Comparison of ENCODE assay signal across 1 cellular context in the genomic region with DNA sequence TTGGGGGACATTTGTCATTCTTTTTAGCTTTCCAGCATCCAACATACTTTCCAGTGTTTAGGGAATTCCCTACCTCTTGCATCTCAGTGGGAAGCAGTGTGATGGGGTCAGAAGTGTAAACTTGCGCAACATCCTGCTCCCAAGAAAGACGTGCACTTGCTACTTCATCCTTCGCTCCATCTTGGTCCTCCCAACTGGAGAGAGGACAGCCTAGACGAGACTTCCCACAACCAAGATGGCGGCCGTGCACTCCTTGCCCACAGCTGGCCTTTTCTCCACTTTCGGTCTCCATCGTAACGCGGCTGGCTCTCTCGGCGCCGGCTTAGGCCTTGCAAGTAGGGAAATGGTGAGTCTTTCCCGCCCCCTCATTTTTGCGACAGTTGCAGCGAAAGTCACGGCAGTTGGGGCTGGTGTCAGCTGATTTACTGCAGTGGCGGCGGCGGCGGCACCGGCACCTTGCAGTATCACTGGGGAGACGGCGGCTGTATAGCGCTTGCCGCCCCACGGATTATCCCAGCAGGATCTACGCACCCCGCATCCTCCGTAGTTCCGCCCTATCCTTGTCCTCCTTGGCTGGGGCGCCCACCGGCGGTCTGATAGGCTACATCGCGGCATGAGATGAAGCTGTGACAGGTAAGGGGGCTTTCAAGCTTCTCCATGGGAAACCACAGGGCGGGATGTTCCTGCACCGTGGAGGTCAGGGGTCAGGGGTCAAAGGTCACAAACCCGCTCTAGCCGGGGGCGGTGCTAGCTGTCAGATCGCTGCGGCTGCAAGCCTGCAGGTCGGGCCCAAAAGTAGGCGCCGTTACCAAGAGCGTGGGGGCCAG.
A peak's percentile ranks its signal among the peaks of the same experiment; 100 is the strongest.
TF ChIP-seq lines count a peak whose summit lies in the region.

A gene (plus strand): TSS at position 416 of the 827 bp plus-strand sequence. CDS start 21,157 bp downstream, outside the sequence.

TF ChIP-seq in HEK293, 187 proteins besides CTCF, POLR2A, EP300 and RAD21 (continued from another document and continues in another):
- TF ChIP-seq, protein P1, sequence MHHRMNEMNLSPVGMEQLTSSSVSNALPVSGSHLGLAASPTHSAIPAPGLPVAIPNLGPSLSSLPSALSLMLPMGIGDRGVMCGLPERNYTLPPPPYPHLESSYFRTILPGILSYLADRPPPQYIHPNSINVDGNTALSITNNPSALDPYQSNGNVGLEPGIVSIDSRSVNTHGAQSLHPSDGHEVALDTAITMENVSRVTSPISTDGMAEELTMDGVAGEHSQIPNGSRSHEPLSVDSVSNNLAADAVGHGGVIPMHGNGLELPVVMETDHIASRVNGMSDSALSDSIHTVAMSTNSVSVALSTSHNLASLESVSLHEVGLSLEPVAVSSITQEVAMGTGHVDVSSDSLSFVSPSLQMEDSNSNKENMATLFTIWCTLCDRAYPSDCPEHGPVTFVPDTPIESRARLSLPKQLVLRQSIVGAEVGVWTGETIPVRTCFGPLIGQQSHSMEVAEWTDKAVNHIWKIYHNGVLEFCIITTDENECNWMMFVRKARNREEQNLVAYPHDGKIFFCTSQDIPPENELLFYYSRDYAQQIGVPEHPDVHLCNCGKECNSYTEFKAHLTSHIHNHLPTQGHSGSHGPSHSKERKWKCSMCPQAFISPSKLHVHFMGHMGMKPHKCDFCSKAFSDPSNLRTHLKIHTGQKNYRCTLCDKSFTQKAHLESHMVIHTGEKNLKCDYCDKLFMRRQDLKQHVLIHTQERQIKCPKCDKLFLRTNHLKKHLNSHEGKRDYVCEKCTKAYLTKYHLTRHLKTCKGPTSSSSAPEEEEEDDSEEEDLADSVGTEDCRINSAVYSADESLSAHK (tag by site-specific recombination; IDR thresholded peaks at IDR 0.05): no peak
- TF ChIP-seq TRIM28 (IDR thresholded peaks at IDR 0.05; ENCODE audit: borderline replicate concordance, low read length) (0 out of 2 replicates have a peak, but pooled peaks have one; percentile 52), ZNF391 (tag by site-specific recombination; IDR thresholded peaks at IDR 0.05; ENCODE audit: borderline replicate concordance, low read depth) (peak; percentile 77), ZNF560 (tag by site-specific recombination; IDR thresholded peaks at IDR 0.05; ENCODE audit: borderline replicate concordance) (peak; percentile 82), ZNF10 (tag by site-specific recombination; IDR thresholded peaks at IDR 0.05) (peak; percentile 77), ZNF521 (tag by site-specific recombination; IDR thresholded peaks at IDR 0.05) (no peak), ZNF707 (tag by site-specific recombination; IDR thresholded peaks at IDR 0.05) (no peak), ZNF701 (tag by site-specific recombination; IDR thresholded peaks at IDR 0.05) (no peak), ZNF335 (tag by site-specific recombination; conservative IDR thresholded peaks at IDR 0.05) (peak; percentile 99), ZNF629 (tag by site-specific recombination; IDR thresholded peaks at IDR 0.05) (peak; percentile 55), ZSCAN30 (tag by site-specific recombination; IDR thresholded peaks at IDR 0.05) (peak; percentile 10; the same call in 1 of the 2 replicates), ZNF394 (tag by site-specific recombination; IDR thresholded peaks at IDR 0.05; ENCODE audit: borderline replicate concordance) (peak; percentile 89), ZNF302 (tag by site-specific recombination; IDR thresholded peaks at IDR 0.05; ENCODE audit: low read depth) (no peak), SCRT2 (tag by site-specific recombination; IDR thresholded peaks at IDR 0.05) (no peak), GLIS1 (tag by site-specific recombination; IDR thresholded peaks at IDR 0.05) (no peak), GLIS2 (tag by site-specific recombination; IDR thresholded peaks at IDR 0.05) (peak; percentile 37; the same call in 1 of the 2 replicates), BCL11B (tag by site-specific recombination; IDR thresholded peaks at IDR 0.05; ENCODE audit: low read depth) (peak; percentile 97), ZNF23 (tag by site-specific recombination; IDR thresholded peaks at IDR 0.05; ENCODE audit: borderline replicate concordance) (no peak), ZNF843 (tag by site-specific recombination; IDR thresholded peaks at IDR 0.05) (peak; percentile 48; the same call in 1 of the 2 replicates), ZNF561 (tag by site-specific recombination; IDR thresholded peaks at IDR 0.05; ENCODE audit: borderline replicate concordance) (no peak), ZBTB17 (tag by site-specific recombination; IDR thresholded peaks at IDR 0.05) (peak; percentile 82), GLI2 (tag by site-specific recombination; IDR thresholded peaks at IDR 0.05; ENCODE audit: borderline replicate concordance, low read depth) (no peak), KLF10 (tag by site-specific recombination; IDR thresholded peaks at IDR 0.05) (no peak), ZNF621 (tag by site-specific recombination; IDR thresholded peaks at IDR 0.05) (no peak), ZNF114 (tag by site-specific recombination; IDR thresholded peaks at IDR 0.05) (no peak), ZNF791 (tag by site-specific recombination; IDR thresholded peaks at IDR 0.05) (no peak), ZNF248 (tag by site-specific recombination; IDR thresholded peaks at IDR 0.05) (no peak), ZBTB48 (tag by site-specific recombination; IDR thresholded peaks at IDR 0.05) (no peak)
- TF ChIP-seq, protein P2, sequence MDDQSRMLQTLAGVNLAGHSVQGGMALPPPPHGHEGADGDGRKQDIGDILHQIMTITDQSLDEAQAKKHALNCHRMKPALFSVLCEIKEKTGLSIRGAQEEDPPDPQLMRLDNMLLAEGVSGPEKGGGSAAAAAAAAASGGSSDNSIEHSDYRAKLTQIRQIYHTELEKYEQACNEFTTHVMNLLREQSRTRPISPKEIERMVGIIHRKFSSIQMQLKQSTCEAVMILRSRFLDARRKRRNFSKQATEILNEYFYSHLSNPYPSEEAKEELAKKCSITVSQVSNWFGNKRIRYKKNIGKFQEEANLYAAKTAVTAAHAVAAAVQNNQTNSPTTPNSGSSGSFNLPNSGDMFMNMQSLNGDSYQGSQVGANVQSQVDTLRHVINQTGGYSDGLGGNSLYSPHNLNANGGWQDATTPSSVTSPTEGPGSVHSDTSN (CRISPR knock-in tag; IDR thresholded peaks at IDR 0.05): peak; percentile 85; the same call in 1 of the 2 replicates
- TF ChIP-seq, protein P3, sequence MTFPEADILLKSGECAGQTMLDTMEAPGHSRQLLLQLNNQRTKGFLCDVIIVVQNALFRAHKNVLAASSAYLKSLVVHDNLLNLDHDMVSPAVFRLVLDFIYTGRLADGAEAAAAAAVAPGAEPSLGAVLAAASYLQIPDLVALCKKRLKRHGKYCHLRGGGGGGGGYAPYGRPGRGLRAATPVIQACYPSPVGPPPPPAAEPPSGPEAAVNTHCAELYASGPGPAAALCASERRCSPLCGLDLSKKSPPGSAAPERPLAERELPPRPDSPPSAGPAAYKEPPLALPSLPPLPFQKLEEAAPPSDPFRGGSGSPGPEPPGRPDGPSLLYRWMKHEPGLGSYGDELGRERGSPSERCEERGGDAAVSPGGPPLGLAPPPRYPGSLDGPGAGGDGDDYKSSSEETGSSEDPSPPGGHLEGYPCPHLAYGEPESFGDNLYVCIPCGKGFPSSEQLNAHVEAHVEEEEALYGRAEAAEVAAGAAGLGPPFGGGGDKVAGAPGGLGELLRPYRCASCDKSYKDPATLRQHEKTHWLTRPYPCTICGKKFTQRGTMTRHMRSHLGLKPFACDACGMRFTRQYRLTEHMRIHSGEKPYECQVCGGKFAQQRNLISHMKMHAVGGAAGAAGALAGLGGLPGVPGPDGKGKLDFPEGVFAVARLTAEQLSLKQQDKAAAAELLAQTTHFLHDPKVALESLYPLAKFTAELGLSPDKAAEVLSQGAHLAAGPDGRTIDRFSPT (tag by site-specific recombination; IDR thresholded peaks at IDR 0.05): no peak
- TF ChIP-seq, protein P4, sequence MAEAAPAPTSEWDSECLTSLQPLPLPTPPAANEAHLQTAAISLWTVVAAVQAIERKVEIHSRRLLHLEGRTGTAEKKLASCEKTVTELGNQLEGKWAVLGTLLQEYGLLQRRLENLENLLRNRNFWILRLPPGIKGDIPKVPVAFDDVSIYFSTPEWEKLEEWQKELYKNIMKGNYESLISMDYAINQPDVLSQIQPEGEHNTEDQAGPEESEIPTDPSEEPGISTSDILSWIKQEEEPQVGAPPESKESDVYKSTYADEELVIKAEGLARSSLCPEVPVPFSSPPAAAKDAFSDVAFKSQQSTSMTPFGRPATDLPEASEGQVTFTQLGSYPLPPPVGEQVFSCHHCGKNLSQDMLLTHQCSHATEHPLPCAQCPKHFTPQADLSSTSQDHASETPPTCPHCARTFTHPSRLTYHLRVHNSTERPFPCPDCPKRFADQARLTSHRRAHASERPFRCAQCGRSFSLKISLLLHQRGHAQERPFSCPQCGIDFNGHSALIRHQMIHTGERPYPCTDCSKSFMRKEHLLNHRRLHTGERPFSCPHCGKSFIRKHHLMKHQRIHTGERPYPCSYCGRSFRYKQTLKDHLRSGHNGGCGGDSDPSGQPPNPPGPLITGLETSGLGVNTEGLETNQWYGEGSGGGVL (tag by site-specific recombination; IDR thresholded peaks at IDR 0.05): peak; percentile 69
- TF ChIP-seq, protein P5, sequence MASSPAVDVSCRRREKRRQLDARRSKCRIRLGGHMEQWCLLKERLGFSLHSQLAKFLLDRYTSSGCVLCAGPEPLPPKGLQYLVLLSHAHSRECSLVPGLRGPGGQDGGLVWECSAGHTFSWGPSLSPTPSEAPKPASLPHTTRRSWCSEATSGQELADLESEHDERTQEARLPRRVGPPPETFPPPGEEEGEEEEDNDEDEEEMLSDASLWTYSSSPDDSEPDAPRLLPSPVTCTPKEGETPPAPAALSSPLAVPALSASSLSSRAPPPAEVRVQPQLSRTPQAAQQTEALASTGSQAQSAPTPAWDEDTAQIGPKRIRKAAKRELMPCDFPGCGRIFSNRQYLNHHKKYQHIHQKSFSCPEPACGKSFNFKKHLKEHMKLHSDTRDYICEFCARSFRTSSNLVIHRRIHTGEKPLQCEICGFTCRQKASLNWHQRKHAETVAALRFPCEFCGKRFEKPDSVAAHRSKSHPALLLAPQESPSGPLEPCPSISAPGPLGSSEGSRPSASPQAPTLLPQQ (tag by site-specific recombination; IDR thresholded peaks at IDR 0.05): 0 out of 2 replicates have a peak, but pooled peaks have one; percentile 67
- TF ChIP-seq, protein P6, sequence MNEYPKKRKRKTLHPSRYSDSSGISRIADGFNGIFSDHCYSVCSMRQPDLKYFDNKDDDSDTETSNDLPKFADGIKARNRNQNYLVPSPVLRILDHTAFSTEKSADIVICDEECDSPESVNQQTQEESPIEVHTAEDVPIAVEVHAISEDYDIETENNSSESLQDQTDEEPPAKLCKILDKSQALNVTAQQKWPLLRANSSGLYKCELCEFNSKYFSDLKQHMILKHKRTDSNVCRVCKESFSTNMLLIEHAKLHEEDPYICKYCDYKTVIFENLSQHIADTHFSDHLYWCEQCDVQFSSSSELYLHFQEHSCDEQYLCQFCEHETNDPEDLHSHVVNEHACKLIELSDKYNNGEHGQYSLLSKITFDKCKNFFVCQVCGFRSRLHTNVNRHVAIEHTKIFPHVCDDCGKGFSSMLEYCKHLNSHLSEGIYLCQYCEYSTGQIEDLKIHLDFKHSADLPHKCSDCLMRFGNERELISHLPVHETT (tag by site-specific recombination; IDR thresholded peaks at IDR 0.05): peak; percentile 40; the same call in 1 of the 2 replicates
- TF ChIP-seq, protein P7, sequence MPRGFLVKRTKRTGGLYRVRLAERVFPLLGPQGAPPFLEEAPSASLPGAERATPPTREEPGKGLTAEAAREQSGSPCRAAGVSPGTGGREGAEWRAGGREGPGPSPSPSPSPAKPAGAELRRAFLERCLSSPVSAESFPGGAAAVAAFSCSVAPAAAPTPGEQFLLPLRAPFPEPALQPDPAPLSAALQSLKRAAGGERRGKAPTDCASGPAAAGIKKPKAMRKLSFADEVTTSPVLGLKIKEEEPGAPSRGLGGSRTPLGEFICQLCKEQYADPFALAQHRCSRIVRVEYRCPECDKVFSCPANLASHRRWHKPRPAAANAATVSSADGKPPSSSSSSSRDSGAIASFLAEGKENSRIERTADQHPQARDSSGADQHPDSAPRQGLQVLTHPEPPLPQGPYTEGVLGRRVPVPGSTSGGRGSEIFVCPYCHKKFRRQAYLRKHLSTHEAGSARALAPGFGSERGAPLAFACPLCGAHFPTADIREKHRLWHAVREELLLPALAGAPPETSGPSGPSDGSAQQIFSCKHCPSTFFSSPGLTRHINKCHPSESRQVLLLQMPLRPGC (tag by site-specific recombination; IDR thresholded peaks at IDR 0.05): no peak
- TF ChIP-seq, protein P8, sequence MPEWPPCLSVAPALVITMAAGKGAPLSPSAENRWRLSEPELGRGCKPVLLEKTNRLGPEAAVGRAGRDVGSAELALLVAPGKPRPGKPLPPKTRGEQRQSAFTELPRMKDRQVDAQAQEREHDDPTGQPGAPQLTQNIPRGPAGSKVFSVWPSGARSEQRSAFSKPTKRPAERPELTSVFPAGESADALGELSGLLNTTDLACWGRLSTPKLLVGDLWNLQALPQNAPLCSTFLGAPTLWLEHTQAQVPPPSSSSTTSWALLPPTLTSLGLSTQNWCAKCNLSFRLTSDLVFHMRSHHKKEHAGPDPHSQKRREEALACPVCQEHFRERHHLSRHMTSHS (tag by site-specific recombination; IDR thresholded peaks at IDR 0.05): no peak
- TF ChIP-seq, protein P9, sequence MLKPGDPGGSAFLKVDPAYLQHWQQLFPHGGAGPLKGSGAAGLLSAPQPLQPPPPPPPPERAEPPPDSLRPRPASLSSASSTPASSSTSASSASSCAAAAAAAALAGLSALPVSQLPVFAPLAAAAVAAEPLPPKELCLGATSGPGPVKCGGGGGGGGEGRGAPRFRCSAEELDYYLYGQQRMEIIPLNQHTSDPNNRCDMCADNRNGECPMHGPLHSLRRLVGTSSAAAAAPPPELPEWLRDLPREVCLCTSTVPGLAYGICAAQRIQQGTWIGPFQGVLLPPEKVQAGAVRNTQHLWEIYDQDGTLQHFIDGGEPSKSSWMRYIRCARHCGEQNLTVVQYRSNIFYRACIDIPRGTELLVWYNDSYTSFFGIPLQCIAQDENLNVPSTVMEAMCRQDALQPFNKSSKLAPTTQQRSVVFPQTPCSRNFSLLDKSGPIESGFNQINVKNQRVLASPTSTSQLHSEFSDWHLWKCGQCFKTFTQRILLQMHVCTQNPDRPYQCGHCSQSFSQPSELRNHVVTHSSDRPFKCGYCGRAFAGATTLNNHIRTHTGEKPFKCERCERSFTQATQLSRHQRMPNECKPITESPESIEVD (tag by site-specific recombination; IDR thresholded peaks at IDR 0.05): no peak
- TF ChIP-seq, protein P10, sequence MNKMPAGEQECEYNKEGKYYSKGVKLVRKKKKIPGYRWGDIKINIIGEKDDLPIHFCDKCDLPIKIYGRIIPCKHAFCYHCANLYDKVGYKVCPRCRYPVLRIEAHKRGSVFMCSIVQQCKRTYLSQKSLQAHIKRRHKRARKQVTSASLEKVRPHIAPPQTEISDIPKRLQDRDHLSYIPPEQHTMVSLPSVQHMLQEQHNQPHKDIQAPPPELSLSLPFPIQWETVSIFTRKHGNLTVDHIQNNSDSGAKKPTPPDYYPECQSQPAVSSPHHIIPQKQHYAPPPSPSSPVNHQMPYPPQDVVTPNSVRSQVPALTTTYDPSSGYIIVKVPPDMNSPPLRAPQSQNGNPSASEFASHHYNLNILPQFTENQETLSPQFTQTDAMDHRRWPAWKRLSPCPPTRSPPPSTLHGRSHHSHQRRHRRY (tag by site-specific recombination; IDR thresholded peaks at IDR 0.05): no peak
- TF ChIP-seq, protein P11, sequence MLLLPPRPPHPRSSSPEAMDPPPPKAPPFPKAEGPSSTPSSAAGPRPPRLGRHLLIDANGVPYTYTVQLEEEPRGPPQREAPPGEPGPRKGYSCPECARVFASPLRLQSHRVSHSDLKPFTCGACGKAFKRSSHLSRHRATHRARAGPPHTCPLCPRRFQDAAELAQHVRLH (tag by site-specific recombination; IDR thresholded peaks at IDR 0.05): no peak; the same call in 1 of the 2 replicates
